In genomic region chr17:78289802-78290363, GRCh38 we compare ENCODE assay signal across 8 cellular contexts. TPM values are rescaled to one million over a fixed set of nuclear protein-coding genes. Genes with fewer than 3 reads are reported as not detected.
DNase-seq lines count a peak whose midpoint lies in the region; ATAC-seq and TF ChIP-seq lines count a peak whose summit lies in the region.

No MANE protein-coding gene starts in this region.

- intact Hi-C loops in Right ventricle myocardium inferior (cut with DNase I) = loop anchor here (1.0 to 5.0 kb wide), 2 partner anchors 52 to 132 kb away; no protein-coding TSS in a partner anchor
- intact Hi-C loops in posterior vena cava (cut with DNase I) = loop anchor here in 1 of 2 donors (5.0 kb wide), 1 partner anchor 132 kb away; no protein-coding TSS in a partner anchor

- peak; percentile 83 for TF ChIP-seq CTCF in GM06990 (IDR thresholded peaks at IDR 0.05; ENCODE audit: insufficient read depth, low read length, poor library complexity, severe bottlenecking)

- peak; percentile 52 for DNase-seq in GM06990 (ENCODE audit: extremely low read depth, insufficient read length)
- peak; percentile 61 to 86 (median 79) for DNase-seq in NCI-H1417 (lab: John Stamatoyannopoulos, UW)
- peak; percentile 88 for DNase-seq in SKM-1 (lab: John Stamatoyannopoulos, UW; ENCODE audit: unreplicated experiment)
- DNase-seq in activated naive CD4-positive, alpha-beta T cell treated with anti-CD3 and anti-CD28 coated beads, Interleukin-2, amount 50 U/mL, for 16 hours = peak; percentile 73
- DNase-seq in Right ventricle myocardium inferior (ENCODE audit: missing footprints) = peak; percentile 85
- peak; percentile 93 for DNase-seq in posterior vena cava (ENCODE audit: low spot score)
- peak; percentile 86 for DNase-seq in ureter (ENCODE audit: low spot score)
- no peak for DNase-seq in cerebellar nuclear complex (lab: John Stamatoyannopoulos, UW)

- no peaks in the 10 kb centered on the region; the same call in 1 of the 2 replicates for H3K27me3 ChIP-seq in GM06990 (replicated peaks; ENCODE audit: control insufficient read depth, insufficient read depth, low read length)

- ATAC-seq in Right ventricle myocardium inferior = peak; percentile 90

- H3K36me3 ChIP-seq in GM06990 (ENCODE audit: control insufficient read depth, insufficient read depth, low read length) = no peaks in the 10 kb centered on the region

- H3K4me3 ChIP-seq in GM06990 (replicated peaks; ENCODE audit: low read depth, low read length) = no peak overlapping the region

RNA-seq across cellular contexts. Expression of gene TMEM235, which starts 58.5 kb away (rescaled TPM):
- total RNA-seq in Right ventricle myocardium inferior (not detected), posterior vena cava (not detected), ureter (not detected)

Comparison
In these comparisons a context has a peak if more than half of its experiments do, and no peak if none do; other contexts are left out.
1. DNase-seq: peak in GM06990 (single experiment), NCI-H1417 (3 of 3), SKM-1 (single experiment), activated naive CD4-positive, alpha-beta T cell treated with anti-CD3 and anti-CD28 coated beads, Interleukin-2, amount 50 U/mL, for 16 hours (single experiment), Right ventricle myocardium inferior (single experiment), posterior vena cava (single experiment) and ureter (single experiment); none in cerebellar nuclear complex (0 of 2).